7 cellular contexts compared by ENCODE assay signal in genomic region chr7:85186083-85186520, GRCh38. TPM values are rescaled to one million over a fixed set of nuclear protein-coding genes. Genes with fewer than 3 reads are reported as not detected.
DNase-seq lines count a peak whose midpoint lies in the region; ATAC-seq, FAIRE-seq and TF ChIP-seq lines count a peak whose summit lies in the region.

No MANE protein-coding gene starts in this region.

- under 1% methylated on average over 28 of the region's 28 CpGs for WGBS in esophagus muscularis mucosa

- FAIRE-seq in D721Med (lab: Jason Lieb, UNC), result no peak

- DNase-seq in NT2/D1 (ENCODE audit: low read depth, low spot score) (peak; percentile 27), esophagus muscularis mucosa (ENCODE audit: extremely low spot score) (no peak), D721Med (ENCODE audit: insufficient read length, low spot score) (no peak)

- no peak for TF ChIP-seq POLR2A in esophagus muscularis mucosa (IDR thresholded peaks at IDR 0.05; ENCODE audit: low read depth)

- peak; percentile 58 for ATAC-seq in GM18907 (IDR thresholded peaks at IDR 0.05; ENCODE audit: unreplicated experiment)
- ATAC-seq in HG02763 (IDR thresholded peaks at IDR 0.05; ENCODE audit: unreplicated experiment), result peak; percentile 34
- ATAC-seq in GM18520 (IDR thresholded peaks at IDR 0.05; ENCODE audit: unreplicated experiment), result no peak

- H3K36me3 ChIP-seq in NT2/D1 (ENCODE audit: insufficient read depth, insufficient read length, low read length) (no peaks in the 10 kb centered on the region), esophagus muscularis mucosa (no peaks in the 10 kb centered on the region), muscle layer of duodenum (ENCODE audit: control insufficient read depth in 1 of 2, insufficient read depth in 2 of 2, low read length in 2 of 2) (no peaks in the 10 kb centered on the region)

- H3K27me3 ChIP-seq in NT2/D1 (ENCODE audit: insufficient read depth, insufficient read length) (peaks cover 40% of the 10 kb centered on the region), esophagus muscularis mucosa (peaks cover 0 to 35% (median 0%) of the 10 kb centered on the region in 4 donors), muscle layer of duodenum (ENCODE audit: low read depth, low read length) (no peaks in the 10 kb centered on the region)

- H3K27ac ChIP-seq in esophagus muscularis mucosa (replicated peaks in 1 of 4) (peak overlapping the region; percentile 19 to 44 (median 36)), muscle layer of duodenum (ENCODE audit: low read length) (peak overlapping the region; percentile 46)

- no peak for TF ChIP-seq EP300 in esophagus muscularis mucosa (IDR thresholded peaks at IDR 0.05)

- H3K4me3 ChIP-seq in NT2/D1 (ENCODE audit: insufficient read length, low read depth), result peak overlapping the region; percentile 72
- peak overlapping the region; percentile 53 to 65 (median 56) for H3K4me3 ChIP-seq in esophagus muscularis mucosa
- H3K4me3 ChIP-seq in muscle layer of duodenum (ENCODE audit: low read depth in 1 of 2, low read length in 2 of 2), result peak overlapping the region; percentile 75 to 87

- intact Hi-C loops in esophagus muscularis mucosa (cut with DNase I), result loop anchor here (10.0 kb wide), 1 partner anchor 141 kb away; no protein-coding TSS in a partner anchor

- TF ChIP-seq CTCF in esophagus muscularis mucosa (IDR thresholded peaks at IDR 0.05) (no peak), D721Med (IDR thresholded peaks at IDR 0.05; ENCODE audit: insufficient read depth, missing control alignments) (no peak)

- peak overlapping the region; percentile 74 for H3K9ac ChIP-seq in NT2/D1 (ENCODE audit: insufficient read length, low read depth)

- H3K4me1 ChIP-seq in NT2/D1 (ENCODE audit: insufficient read depth, insufficient read length) (peaks cover 2% of the 10 kb centered on the region), esophagus muscularis mucosa (peaks cover 5 to 30% (median 27%) of the 10 kb centered on the region in 4 donors), muscle layer of duodenum (ENCODE audit: control insufficient read depth in 1 of 2, insufficient read depth in 2 of 2, low read length in 2 of 2) (peaks cover 0 to 10% of the 10 kb centered on the region in 2 donors)

- H3K9me3 ChIP-seq in NT2/D1 (ENCODE audit: insufficient read depth, low read length) (no peaks in the 10 kb centered on the region), esophagus muscularis mucosa (no peaks in the 10 kb centered on the region), muscle layer of duodenum (ENCODE audit: control insufficient read depth in 1 of 2, low read length in 2 of 2) (no peaks in the 10 kb centered on the region)

RNA-seq across cellular contexts. Expression of gene SEMA3D, which starts 0.8 kb away (rescaled TPM):
- 1 to 10 TPM in 3 of 4 donors, under 1 TPM in 1; 0.42 to 2.2 (median 1.4) TPM for total RNA-seq in esophagus muscularis mucosa
